Comparison of ENCODE assay signal across 1 cellular context in the genomic region with DNA sequence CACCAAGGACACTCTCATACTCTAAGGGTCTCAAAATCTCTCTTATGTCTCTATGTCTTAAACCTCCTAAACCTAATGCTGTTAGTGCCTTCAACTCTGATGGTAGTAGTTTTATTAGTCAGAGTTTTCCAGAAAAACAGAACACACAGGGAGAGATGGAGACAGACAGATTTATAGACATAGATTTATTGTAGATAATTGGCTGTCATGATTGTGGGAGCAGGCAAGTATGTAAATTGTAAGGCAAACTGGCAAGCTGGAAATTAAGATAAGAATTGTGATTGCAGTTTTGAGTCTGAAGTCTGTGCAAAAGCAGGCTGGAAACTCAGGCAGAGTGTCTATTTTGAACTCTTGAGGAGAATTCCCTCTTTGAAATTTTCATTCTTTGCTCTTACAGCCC.
A peak's percentile ranks its signal among the peaks of the same experiment; 100 is the strongest.
TF ChIP-seq lines count a peak whose summit lies in the region.

No MANE protein-coding gene starts in this region.

TF ChIP-seq in SK-N-SH, 30 proteins besides CTCF, POLR2A, EP300 and RAD21 (continued from another document):
- TF ChIP-seq, protein P1, sequence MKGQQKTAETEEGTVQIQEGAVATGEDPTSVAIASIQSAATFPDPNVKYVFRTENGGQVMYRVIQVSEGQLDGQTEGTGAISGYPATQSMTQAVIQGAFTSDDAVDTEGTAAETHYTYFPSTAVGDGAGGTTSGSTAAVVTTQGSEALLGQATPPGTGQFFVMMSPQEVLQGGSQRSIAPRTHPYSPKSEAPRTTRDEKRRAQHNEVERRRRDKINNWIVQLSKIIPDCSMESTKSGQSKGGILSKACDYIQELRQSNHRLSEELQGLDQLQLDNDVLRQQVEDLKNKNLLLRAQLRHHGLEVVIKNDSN (IDR thresholded peaks at IDR 0.05; ENCODE audit: borderline replicate concordance, low read depth), result no peak
- TF ChIP-seq MEF2A (IDR thresholded peaks at IDR 0.05; ENCODE audit: borderline replicate concordance, low read depth) (no peak), GATA2 (CRISPR knock-in tag; IDR thresholded peaks at IDR 0.05) (peak; percentile 69)
- TF ChIP-seq, protein P2, sequence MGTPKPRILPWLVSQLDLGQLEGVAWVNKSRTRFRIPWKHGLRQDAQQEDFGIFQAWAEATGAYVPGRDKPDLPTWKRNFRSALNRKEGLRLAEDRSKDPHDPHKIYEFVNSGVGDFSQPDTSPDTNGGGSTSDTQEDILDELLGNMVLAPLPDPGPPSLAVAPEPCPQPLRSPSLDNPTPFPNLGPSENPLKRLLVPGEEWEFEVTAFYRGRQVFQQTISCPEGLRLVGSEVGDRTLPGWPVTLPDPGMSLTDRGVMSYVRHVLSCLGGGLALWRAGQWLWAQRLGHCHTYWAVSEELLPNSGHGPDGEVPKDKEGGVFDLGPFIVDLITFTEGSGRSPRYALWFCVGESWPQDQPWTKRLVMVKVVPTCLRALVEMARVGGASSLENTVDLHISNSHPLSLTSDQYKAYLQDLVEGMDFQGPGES (IDR thresholded peaks at IDR 0.05; ENCODE audit: low read depth, low read length), result no peak
TF ChIP-seq in SK-N-SH: peak in this region for 1.
